20 cellular contexts compared by ENCODE assay signal in the genomic region with DNA sequence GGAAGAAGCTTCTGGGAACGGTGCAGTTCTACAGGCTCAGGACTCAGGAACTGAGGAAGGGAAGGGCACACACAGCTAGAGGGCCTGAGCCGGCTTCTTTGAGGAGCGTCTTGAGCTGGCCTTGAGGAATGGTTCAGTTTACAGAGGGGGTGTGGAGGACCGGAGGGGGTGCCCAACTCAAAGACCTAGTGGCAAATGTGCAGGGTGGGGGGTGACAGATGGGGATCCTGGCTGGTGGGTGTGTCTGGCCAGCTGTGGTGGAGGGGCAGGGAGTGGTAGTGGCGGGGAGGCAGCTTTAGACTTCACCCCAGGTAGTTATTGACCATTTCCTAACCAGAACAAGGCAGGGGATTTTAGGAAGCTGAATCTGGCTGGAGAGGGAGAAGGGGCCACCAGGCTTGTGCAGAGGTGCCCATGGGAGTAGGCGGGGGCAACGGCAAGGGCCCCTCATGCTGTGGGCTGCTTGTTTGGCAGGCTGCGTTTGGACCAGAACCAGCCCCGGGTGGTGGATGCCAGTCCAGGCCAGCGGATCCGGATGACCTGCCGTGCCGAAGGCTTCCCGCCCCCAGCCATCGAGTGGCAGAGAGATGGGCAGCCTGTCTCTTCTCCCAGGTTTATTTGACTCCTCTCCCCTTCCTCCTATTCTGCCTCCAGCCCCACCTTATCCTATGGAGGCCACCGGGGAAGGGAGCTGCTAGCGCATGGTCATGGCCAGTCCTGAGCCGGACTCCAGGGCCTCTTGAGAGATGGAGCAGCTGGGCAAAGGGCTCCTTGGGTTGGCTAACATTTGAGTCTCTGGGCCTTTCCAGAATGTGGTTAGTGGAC. TPM values are rescaled to one million over a fixed set of nuclear protein-coding genes. Genes with fewer than 3 reads are reported as not detected.
DNase-seq lines count a peak whose midpoint lies in the region; ATAC-seq, FAIRE-seq and TF ChIP-seq lines count a peak whose summit lies in the region.
"Had no signal": no experiment of that assay in that cellular context is flagged by ENCODE, and none has a peak within 500 bp of the region (broad histone marks: within the 10 kb centered on the region; RNA-seq: fewer than 3 reads in every experiment).

No MANE protein-coding gene starts in this region.

- H2BK5ac ChIP-seq in IMR-90 (ENCODE audit: low read depth, low read length, poor library complexity, severe bottlenecking), result no peak overlapping the region

- TF ChIP-seq CTCF in IMR-90 (conservative IDR thresholded peaks at IDR 0.05; ENCODE audit: low read depth, low read length) (no peak), natural killer cell (IDR thresholded peaks at IDR 0.05) (no peak), GM10266 (IDR thresholded peaks at IDR 0.05; ENCODE audit: control insufficient read depth, insufficient read depth, low read depth, missing control alignments) (no peak)

- peaks cover 4% of the 10 kb centered on the region for H3K4me1 ChIP-seq in IMR-90 (ENCODE audit: control insufficient read depth, insufficient read depth, low read length)

- no peak overlapping the region for H3K4me3 Mint-ChIP-seq in natural killer cell

- TF ChIP-seq POLR2A in IMR-90 (IDR thresholded peaks at IDR 0.05; ENCODE audit: low read depth, low read length), result no peak

- dilution Hi-C loops in IMR-90 (cut with HindIII; ENCODE audit: low sequenced_read_pairs, unreplicated experiment), result no loop called here

- no peaks in the 10 kb centered on the region for H3K9me3 Mint-ChIP-seq in natural killer cell

- H3K14ac ChIP-seq in IMR-90 (replicated peaks; ENCODE audit: low read depth, low read length), result no peak overlapping the region

- DNase-seq in left ventricle myocardium superior, result peak; percentile 16
- no peak for DNase-seq in left cardiac atrium
- DNase-seq in IMR-90, result no peak
- DNase-seq in myocyte (ENCODE audit: low read depth), result peak; percentile 39
- no peak for DNase-seq in urothelium cell line (ENCODE audit: low spot score)
- no peak for DNase-seq in natural killer cell
- DNase-seq in NCI-H1105 treated with DMSO at 0.1 percent for 48 hours (lab: John Stamatoyannopoulos, UW), result no peak
- no peak for DNase-seq in GM10266 (ENCODE audit: extremely low spot score)
- DNase-seq: HCEC 1CT, KBM-7, MV-4-11, NCI-H1417 treated with DMSO at 0.1 percent for 48 hours, NCI-H1930, NCI-H2171, NCI-H446, NCI-H69, OCI-M1 had no signal

- H3K36me3 Mint-ChIP-seq in natural killer cell, result no peaks in the 10 kb centered on the region

- CTCF ChIA-PET in IMR-90 (lab: Yijun Ruan, JAX), result interaction anchor here (0.8 to 1.0 kb wide), 2 partner anchors 9 to 207 kb away, joined by 4 to 5 read pairs; no protein-coding TSS in a partner anchor

- H3K27ac Mint-ChIP-seq in natural killer cell, result no peak overlapping the region

- no peak overlapping the region for H3K4me2 ChIP-seq in IMR-90 (ENCODE audit: low read depth, low read length)

- no peak overlapping the region for H2BK15ac ChIP-seq in IMR-90 (ENCODE audit: low read depth, low read length)

- 86% methylated on average over 8 of the region's 18 CpGs; no CpG with 5 or more reads in 1 of the 2 experiments for WGBS in IMR-90 (ENCODE audit: extremely low coverage in 2 of 2, insufficient read length in 1 of 2), 2 experiments

- H3K9ac ChIP-seq in IMR-90 (ENCODE audit: low read depth, low read length), result no peak overlapping the region

- no peak overlapping the region for H2BK120ac ChIP-seq in IMR-90 (ENCODE audit: low read depth, low read length)

- peak overlapping the region; percentile 10 for H2AFZ ChIP-seq in IMR-90 (replicated peaks; ENCODE audit: low read length, poor library complexity)

- in situ Hi-C loops in IMR-90 (cut with MboI; ENCODE audit: low sequenced_read_pairs), result no loop called here

- no peak overlapping the region for H3K56ac ChIP-seq in IMR-90 (ENCODE audit: extremely low read depth, insufficient read depth, low read length)

- peaks cover 11 to 15% of the 10 kb centered on the region in 2 donors for H3K4me1 Mint-ChIP-seq in natural killer cell

- no peak overlapping the region for H3K4ac ChIP-seq in IMR-90 (ENCODE audit: low read depth, low read length)

- no peak overlapping the region for H4K5ac ChIP-seq in IMR-90 (ENCODE audit: low read depth, low read length)

- H3K36me3 ChIP-seq in IMR-90 (ENCODE audit: control insufficient read depth, insufficient read depth, low read length), result no peaks in the 10 kb centered on the region

- TF ChIP-seq RAD21 in IMR-90 (IDR thresholded peaks at IDR 0.05; ENCODE audit: low read length), result no peak

- no peak overlapping the region for H3K27ac ChIP-seq in IMR-90 (ENCODE audit: insufficient read depth, low read length)
- H3K27ac ChIP-seq: C4-2B, RWPE1 had no signal

- no peaks in the 10 kb centered on the region for H3K27me3 ChIP-seq in IMR-90 (ENCODE audit: control insufficient read depth, insufficient read depth, low read length)

- no peaks in the 10 kb centered on the region for H3K9me3 ChIP-seq in IMR-90 (ENCODE audit: control insufficient read depth, insufficient read depth, low read length)

- H3K27me3 Mint-ChIP-seq in natural killer cell (ENCODE audit: low read depth in 2 of 2), result peaks cover 0 to 8% of the 10 kb centered on the region in 2 donors

- no peak overlapping the region for H2AK9ac ChIP-seq in IMR-90 (replicated peaks; ENCODE audit: low read depth, low read length, poor library complexity)

- H4K20me1 ChIP-seq in IMR-90 (ENCODE audit: insufficient read depth, low read length), result no peaks in the 10 kb centered on the region

- POLR2A ChIA-PET in IMR-90 (lab: Charles Lee; ENCODE audit: unreplicated experiment), result no interaction called here

- no peak overlapping the region for H3K23ac ChIP-seq in IMR-90 (ENCODE audit: low read depth, low read length)

- H3K9me1 ChIP-seq in IMR-90 (ENCODE audit: insufficient read depth, low read length), result no peaks in the 10 kb centered on the region

- H3K4me3 ChIP-seq in IMR-90 (ENCODE audit: insufficient read depth, low read depth, low read length), result no peak overlapping the region

- no peak overlapping the region for H4K91ac ChIP-seq in IMR-90 (ENCODE audit: insufficient read depth, low read depth, low read length)

- H3K79me1 ChIP-seq in IMR-90 (ENCODE audit: low read depth in 1 of 2, low read length in 2 of 2), result no peaks in the 10 kb centered on the region

- intact Hi-C loops in left ventricle myocardium superior (cut with micrococcal nuclease) (no loop called here), left cardiac atrium (cut with DNase I) (no loop called here), IMR-90 (cut with micrococcal nuclease) (no loop called here), natural killer cell (cut with micrococcal nuclease) (no loop called here)

- no peak overlapping the region for H4K8ac ChIP-seq in IMR-90 (ENCODE audit: low read depth in 2 of 2, low read length in 2 of 2)

- ATAC-seq in left ventricle myocardium superior (no peak), left cardiac atrium (no peak), IMR-90 (ENCODE audit: low read depth) (no peak), natural killer cell (no peak)

- BruUV-seq in IMR-90 (replicated peaks; lab: Mats Ljungman, UMichigan), result no TSS peak

- H2BK20ac ChIP-seq in IMR-90 (ENCODE audit: low read depth, low read length), result no peak overlapping the region

- FAIRE-seq in urothelium cell line (lab: Jason Lieb, UNC), result peak; percentile 74
- FAIRE-seq: A204.1 had no signal

- no peak overlapping the region for H2AK5ac ChIP-seq in IMR-90 (ENCODE audit: low read depth, low read length)

- H3K18ac ChIP-seq in IMR-90 (ENCODE audit: low read depth, low read length), result no peak overlapping the region

TF ChIP-seq in IMR-90, 13 proteins besides CTCF, POLR2A, EP300 and RAD21:
- TF ChIP-seq MXI1 (IDR thresholded peaks at IDR 0.05; ENCODE audit: borderline replicate concordance, low read depth, low read length), result no peak
- TF ChIP-seq MAFK (IDR thresholded peaks at IDR 0.05; ENCODE audit: low read depth, low read length), result no peak
- TF ChIP-seq MAZ (IDR thresholded peaks at IDR 0.05; ENCODE audit: borderline replicate concordance, low read depth, low read length), result no peak
- no peak for TF ChIP-seq BHLHE40 (IDR thresholded peaks at IDR 0.05; ENCODE audit: low read depth, low read length)
- TF ChIP-seq CEBPB (IDR thresholded peaks at IDR 0.05; ENCODE audit: low read depth, low read length), result no peak
- TF ChIP-seq, protein P1, sequence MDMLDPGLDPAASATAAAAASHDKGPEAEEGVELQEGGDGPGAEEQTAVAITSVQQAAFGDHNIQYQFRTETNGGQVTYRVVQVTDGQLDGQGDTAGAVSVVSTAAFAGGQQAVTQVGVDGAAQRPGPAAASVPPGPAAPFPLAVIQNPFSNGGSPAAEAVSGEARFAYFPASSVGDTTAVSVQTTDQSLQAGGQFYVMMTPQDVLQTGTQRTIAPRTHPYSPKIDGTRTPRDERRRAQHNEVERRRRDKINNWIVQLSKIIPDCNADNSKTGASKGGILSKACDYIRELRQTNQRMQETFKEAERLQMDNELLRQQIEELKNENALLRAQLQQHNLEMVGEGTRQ (IDR thresholded peaks at IDR 0.05; ENCODE audit: low read depth, low read length), result no peak
- no peak for TF ChIP-seq CHD1 (IDR thresholded peaks at IDR 0.05; ENCODE audit: low read depth, low read length)
- no peak for TF ChIP-seq NFE2L2 (IDR thresholded peaks at IDR 0.05; ENCODE audit: low read depth, low read length)
- TF ChIP-seq, protein P2, sequence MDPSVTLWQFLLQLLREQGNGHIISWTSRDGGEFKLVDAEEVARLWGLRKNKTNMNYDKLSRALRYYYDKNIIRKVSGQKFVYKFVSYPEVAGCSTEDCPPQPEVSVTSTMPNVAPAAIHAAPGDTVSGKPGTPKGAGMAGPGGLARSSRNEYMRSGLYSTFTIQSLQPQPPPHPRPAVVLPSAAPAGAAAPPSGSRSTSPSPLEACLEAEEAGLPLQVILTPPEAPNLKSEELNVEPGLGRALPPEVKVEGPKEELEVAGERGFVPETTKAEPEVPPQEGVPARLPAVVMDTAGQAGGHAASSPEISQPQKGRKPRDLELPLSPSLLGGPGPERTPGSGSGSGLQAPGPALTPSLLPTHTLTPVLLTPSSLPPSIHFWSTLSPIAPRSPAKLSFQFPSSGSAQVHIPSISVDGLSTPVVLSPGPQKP (IDR thresholded peaks at IDR 0.05; ENCODE audit: borderline replicate concordance, low read depth, low read length), result no peak
- TF ChIP-seq RFX5 (IDR thresholded peaks at IDR 0.05; ENCODE audit: low read depth, low read length), result no peak
- TF ChIP-seq RCOR1 (IDR thresholded peaks at IDR 0.05; ENCODE audit: insufficient replicate concordance, low read length), result no peak
- no peak for TF ChIP-seq SMC3 (IDR thresholded peaks at IDR 0.05; ENCODE audit: low read depth, low read length)
- no peak for TF ChIP-seq FOS (IDR thresholded peaks at IDR 0.05; ENCODE audit: low read depth, low read length)

RNA-seq across cellular contexts. Expression of a gene that starts 27.8 kb away (rescaled TPM):
- total RNA-seq in left ventricle myocardium superior, result 3.2 TPM
- 1 to 10 TPM; 3.1 to 7.5 TPM for total RNA-seq in left cardiac atrium
- 0.28 and 0.36 TPM in 2 replicates for total RNA-seq in IMR-90 (2012; rRNA removed)
- 0.83 and 1.2 TPM in 2 replicates for polyA plus RNA-seq in IMR-90 (2012; rRNA removed)
- 0.34 and 0.79 TPM in 2 replicates for polyA plus RNA-seq in IMR-90 (2012; cell fraction: cytosol; rRNA removed)
- 10.9 and 11.7 TPM in 2 replicates for polyA plus RNA-seq in IMR-90 (2012; cell fraction: nucleus; rRNA removed; ENCODE audit: low replicate concordance)
- total RNA-seq in myocyte, result 0.16 and 0.31 TPM in 2 replicates
- 0.40 TPM for polyA plus RNA-seq in myocyte (2012)
- under 1 TPM; 0.24 to 0.70 (median 0.34) TPM for total RNA-seq in natural killer cell

Comparison
In these comparisons a context has a peak if more than half of its experiments do, and no peak if none do; other contexts are left out.
1. DNase-seq: peak in left ventricle myocardium superior (single experiment) and myocyte (single experiment); none in left cardiac atrium (single experiment), IMR-90 (single experiment), urothelium cell line (single experiment), natural killer cell (single experiment), NCI-H1105 treated with DMSO at 0.1 percent for 48 hours (single experiment) and GM10266 (single experiment).